In the genomic region with DNA sequence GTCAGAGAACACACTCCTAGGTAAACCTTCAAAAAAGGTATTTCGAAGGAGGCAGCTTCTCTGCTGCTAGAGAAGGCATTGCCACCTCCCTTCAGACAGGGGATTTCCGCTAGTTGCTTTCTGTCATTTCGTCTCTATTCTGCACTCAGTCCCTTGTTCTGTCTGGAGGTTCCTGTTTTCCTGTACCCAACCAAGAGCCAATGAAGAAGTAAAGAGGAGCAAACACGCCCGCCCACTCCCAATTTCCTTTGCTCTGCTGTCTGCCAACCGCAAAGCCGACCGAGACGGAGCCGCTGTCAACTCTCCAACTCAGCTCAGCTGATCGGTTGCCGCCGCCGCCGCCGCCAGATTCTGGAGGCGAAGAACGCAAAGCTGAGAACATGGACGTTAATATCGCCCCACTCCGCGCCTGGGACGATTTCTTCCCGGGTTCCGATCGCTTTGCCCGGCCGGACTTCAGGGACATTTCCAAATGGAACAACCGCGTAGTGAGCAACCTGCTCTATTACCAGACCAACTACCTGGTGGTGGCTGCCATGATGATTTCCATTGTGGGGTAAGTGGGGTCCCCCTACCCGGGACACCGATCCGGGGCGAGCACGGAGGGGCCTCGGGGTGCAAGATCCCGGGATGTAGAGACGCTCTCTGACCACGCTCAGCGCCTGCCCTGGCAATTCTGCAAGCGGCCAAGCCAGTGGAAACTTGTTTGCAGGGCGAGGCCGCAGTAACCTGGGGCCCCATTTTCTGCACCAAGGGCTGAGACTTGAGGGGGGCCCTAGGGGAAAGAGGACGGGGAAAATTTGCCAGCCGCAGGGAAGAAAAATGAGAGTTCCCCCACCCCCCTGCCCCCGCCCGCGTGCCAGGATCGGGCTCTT, we compare ENCODE assay signal across 8 cellular contexts.
DNase-seq lines count a peak whose midpoint lies in the region; ATAC-seq lines count a peak whose summit lies in the region.

A gene with protein sequence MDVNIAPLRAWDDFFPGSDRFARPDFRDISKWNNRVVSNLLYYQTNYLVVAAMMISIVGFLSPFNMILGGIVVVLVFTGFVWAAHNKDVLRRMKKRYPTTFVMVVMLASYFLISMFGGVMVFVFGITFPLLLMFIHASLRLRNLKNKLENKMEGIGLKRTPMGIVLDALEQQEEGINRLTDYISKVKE (plus strand): TSS at position 270 of the 875 bp plus-strand sequence. CDS start 111 bp downstream, at position 381.

- no peaks in the 10 kb centered on the region for H3K9me3 ChIP-seq in effector memory CD4-positive, alpha-beta T cell (ENCODE audit: control insufficient read depth, low read length)

- H3K27me3 ChIP-seq in effector memory CD4-positive, alpha-beta T cell (replicated peaks; ENCODE audit: control insufficient read depth, insufficient read depth, low read length, poor library complexity, severe bottlenecking) = no peaks in the 10 kb centered on the region

- peak; percentile 97 for DNase-seq in CD1c-positive myeloid dendritic cell (ENCODE audit: extremely low spot score)
- peak; percentile 84 for DNase-seq in NK-92 treated with Interleukin-12 subunit alpha and Interleukin-12 subunit beta, amount 100 ng/mL, for 24 hours (lab: John Stamatoyannopoulos, UW)
- DNase-seq in activated CD8-positive, alpha-beta memory T cell treated with anti-CD3 and anti-CD28 coated beads for 24 hours = peak; percentile 91
- DNase-seq in effector memory CD4-positive, alpha-beta T cell = peak; percentile 84 to 87 (median 87)
- DNase-seq in medulla oblongata (ENCODE audit: extremely low spot score) = peak; percentile 95
- DNase-seq in stimulated activated CD8-positive, alpha-beta memory T cell treated with anti-CD3 and anti-CD28 coated beads, Interleukin-12 subunit alpha, Interleukin-12 subunit beta, amount 100 ng/mL, for 1 hour (ENCODE audit: low read depth) = peak; percentile 83

- peak within 1 kb of the TSS; percentile 89 for H3K4me3 ChIP-seq in effector memory CD4-positive, alpha-beta T cell (ENCODE audit: insufficient read depth, low read depth, low read length, poor library complexity, severe bottlenecking)

- peak within 1 kb of the TSS; percentile 89 for H3K27ac ChIP-seq in effector memory CD4-positive, alpha-beta T cell (ENCODE audit: insufficient read depth, low read length, poor library complexity, severe bottlenecking)

- ATAC-seq in GM19397 (IDR thresholded peaks at IDR 0.05; ENCODE audit: unreplicated experiment) (peak; percentile 58), HG03571 (IDR thresholded peaks at IDR 0.05; ENCODE audit: unreplicated experiment) (peak; percentile 47)

- H3K4me1 ChIP-seq in effector memory CD4-positive, alpha-beta T cell (ENCODE audit: control insufficient read depth, insufficient read depth, low read length, poor library complexity, severe bottlenecking) = peaks cover 56% of the 10 kb centered on the region

- H3K36me3 ChIP-seq in effector memory CD4-positive, alpha-beta T cell (ENCODE audit: control insufficient read depth, insufficient read depth, low read length) = peaks cover 3% of the 10 kb centered on the region

Comparison
In these comparisons a context has a peak if more than half of its experiments do, and no peak if none do; other contexts are left out.
1. Peak in every context shown above with its lines: DNase-seq, ATAC-seq, H3K4me3 ChIP-seq and H3K27ac ChIP-seq.